Comparison of ENCODE assay signal across 8 cellular contexts in the genomic region with DNA sequence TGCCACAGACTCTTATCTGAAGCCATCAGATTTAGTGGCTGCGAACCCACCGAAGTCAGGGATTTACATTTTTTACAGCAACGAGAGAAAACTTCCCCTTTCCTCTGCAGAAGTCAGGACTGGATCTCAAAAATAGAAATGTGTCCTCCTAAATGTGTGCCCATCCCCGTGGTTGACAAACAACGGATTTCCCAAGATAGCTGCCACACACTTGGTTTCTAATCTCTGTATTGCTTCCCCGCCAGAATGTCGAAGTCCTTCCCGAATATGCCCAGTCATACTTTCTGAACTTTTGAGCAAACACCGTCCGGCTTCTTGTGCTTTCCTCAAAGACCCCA. TPM values are rescaled to one million over a fixed set of nuclear protein-coding genes. Genes with fewer than 3 reads are reported as not detected.
DNase-seq lines count a peak whose midpoint lies in the region; ATAC-seq, FAIRE-seq and TF ChIP-seq lines count a peak whose summit lies in the region.

No MANE protein-coding gene starts in this region.

- intact Hi-C loops in HepG2 (cut with micrococcal nuclease; ENCODE audit: unreplicated experiment): loop anchor here (2.0 kb wide), 1 partner anchor 50 kb away; no protein-coding TSS in a partner anchor
- intact Hi-C loops in right lobe of liver (cut with DNase I): no loop called here
- intact Hi-C loops in uterus (cut with DNase I; ENCODE audit: low total_unique reads): no loop called here

- TF ChIP-seq RAD21 in HepG2 (CRISPR knock-in tag; IDR thresholded peaks at IDR 0.05): no peak

- H3K27me3 Mint-ChIP-seq in activated naive CD8-positive, alpha-beta T cell treated with anti-CD3 and anti-CD28 coated beads for 36 hours: peaks cover 76% of the 10 kb centered on the region
- H3K27me3 Mint-ChIP-seq in mesothelial cell of epicardium (ENCODE audit: low read depth): peaks cover 89% of the 10 kb centered on the region

- peaks cover 14% of the 10 kb centered on the region for H3K4me1 Mint-ChIP-seq in activated naive CD8-positive, alpha-beta T cell treated with anti-CD3 and anti-CD28 coated beads for 36 hours
- H3K4me1 Mint-ChIP-seq in mesothelial cell of epicardium: peaks cover 16% of the 10 kb centered on the region

- TF ChIP-seq EP300 in HepG2 (IDR thresholded peaks at IDR 0.05; ENCODE audit: low read depth in 2 of 2, low read length in 2 of 2) (no peak), HepG2 (CRISPR knock-in tag; IDR thresholded peaks at IDR 0.05; ENCODE audit: borderline replicate concordance) (no peak)

- POLR2A ChIA-PET in HepG2 (lab: Yijun Ruan, JAX): no interaction called here

- H3K36me3 Mint-ChIP-seq in activated naive CD8-positive, alpha-beta T cell treated with anti-CD3 and anti-CD28 coated beads for 36 hours: no peaks in the 10 kb centered on the region
- no peaks in the 10 kb centered on the region for H3K36me3 Mint-ChIP-seq in mesothelial cell of epicardium

- FAIRE-seq in HepG2 (lab: Jason Lieb, UNC): no peak

- H3K27ac Mint-ChIP-seq in activated naive CD8-positive, alpha-beta T cell treated with anti-CD3 and anti-CD28 coated beads for 36 hours: no peak overlapping the region
- H3K27ac Mint-ChIP-seq in mesothelial cell of epicardium: no peak overlapping the region

- H2AFZ ChIP-seq in HepG2 (ENCODE audit: low read length): no peak overlapping the region

- no peak for TF ChIP-seq CTCF in HepG2 (CRISPR knock-in tag; IDR thresholded peaks at IDR 0.05)
- no peak for TF ChIP-seq CTCF in right lobe of liver (IDR thresholded peaks at IDR 0.05)
- no peak for TF ChIP-seq CTCF in mesothelial cell of epicardium (IDR thresholded peaks at IDR 0.05; ENCODE audit: unreplicated experiment)
- no peak for TF ChIP-seq CTCF in uterus (IDR thresholded peaks at IDR 0.05)

- 23% methylated on average over 10 of the region's 10 CpGs for WGBS in HepG2 (ENCODE audit: low lambda C conversion rate)
- WGBS in right lobe of liver (ENCODE audit: insufficient coverage, low coverage, low lambda C conversion rate, missing lambda C conversion rate): 3% methylated on average over 10 of the region's 10 CpGs

- no peaks in the 10 kb centered on the region for H3K9me3 Mint-ChIP-seq in activated naive CD8-positive, alpha-beta T cell treated with anti-CD3 and anti-CD28 coated beads for 36 hours
- H3K9me3 Mint-ChIP-seq in mesothelial cell of epicardium: no peaks in the 10 kb centered on the region

- H3K4me2 ChIP-seq in HepG2 (ENCODE audit: low read depth, low read length): no peak overlapping the region

- H3K9ac ChIP-seq in HepG2 (ENCODE audit: insufficient read depth, low read depth, low read length): no peak overlapping the region

- no peak for DNase-seq in HepG2 (ENCODE audit: low spot score)
- DNase-seq in right lobe of liver: no peak
- DNase-seq in activated naive CD8-positive, alpha-beta T cell treated with anti-CD3 and anti-CD28 coated beads for 36 hours: no peak
- DNase-seq in mesothelial cell of epicardium (ENCODE audit: low spot score in 2 of 2, unreplicated experiment in 2 of 2): no peak
- DNase-seq in uterus: no peak
- DNase-seq in activated CD4-positive, CD25-positive, alpha-beta regulatory T cell treated with anti-CD3 and anti-CD28 coated beads, Interleukin-2, amount 50 U/mL, for 72 hours: no peak

- peaks cover 5% of the 10 kb centered on the region; the same call in 1 of the 2 replicates for H3K4me1 ChIP-seq in HepG2 (ENCODE audit: insufficient read depth, low read length)
- peaks cover 0 to 10% (median 0%) of the 10 kb centered on the region in 4 donors for H3K4me1 ChIP-seq in right lobe of liver
- peaks cover 0 to 5% of the 10 kb centered on the region in 2 donors for H3K4me1 ChIP-seq in uterus

- no peak for TF ChIP-seq POLR2A in HepG2 (IDR thresholded peaks at IDR 0.05; ENCODE audit: insufficient read depth in 1 of 2, low read depth in 2 of 2, low read length in 2 of 2)
- no peak for TF ChIP-seq POLR2A in right lobe of liver (IDR thresholded peaks at IDR 0.05)
- TF ChIP-seq POLR2A in uterus (IDR thresholded peaks at IDR 0.05): no peak

- ATAC-seq in HepG2 (no peak), right lobe of liver (no peak), HG02938 (IDR thresholded peaks at IDR 0.05; ENCODE audit: unreplicated experiment) (no peak), GM21447 (IDR thresholded peaks at IDR 0.05; ENCODE audit: unreplicated experiment) (no peak)

- H3K9me3 ChIP-seq in HepG2 (ENCODE audit: low read length) (no peaks in the 10 kb centered on the region), right lobe of liver (no peaks in the 10 kb centered on the region), uterus (no peaks in the 10 kb centered on the region)

- in situ Hi-C loops in HepG2 (cut with HindIII; ENCODE audit: extremely low pct_ligation_motif_present, low pct_unique_long_range_greater_than_20kb): no loop called here

- H3K27me3 ChIP-seq in HepG2 (ENCODE audit: control insufficient read depth in 1 of 2, insufficient read depth in 2 of 2, low read length in 2 of 2) (peaks cover 2 to 45% of the 10 kb centered on the region in 2 experiments), right lobe of liver (peaks cover 0 to 9% of the 10 kb centered on the region in 2 donors), uterus (peaks cover 0 to 27% of the 10 kb centered on the region in 2 donors)

- CTCF ChIA-PET in HepG2 (lab: Yijun Ruan, JAX; ENCODE audit: low intra/inter-chr PET ratio, low total read pairs): no interaction called here

- no peaks in the 10 kb centered on the region for H3K36me3 ChIP-seq in HepG2 (replicated peaks in 1 of 2; ENCODE audit: control insufficient read depth in 1 of 2, insufficient read depth in 2 of 2, low read length in 2 of 2)
- no peaks in the 10 kb centered on the region for H3K36me3 ChIP-seq in right lobe of liver
- no peaks in the 10 kb centered on the region for H3K36me3 ChIP-seq in uterus

- H3K4me3 ChIP-seq in HepG2 (replicated peaks in 1 of 3; ENCODE audit: insufficient read depth in 1 of 3, low read depth in 2 of 3, low read length in 3 of 3) (0 out of 6 replicates have a peak overlapping the region, but pooled peaks of 1 of the 3 experiments have one; percentile 69), right lobe of liver (no peak overlapping the region), uterus (peak overlapping the region in 1 of 2 donors; percentile 44)

- no TSS peak for BruUV-seq in HepG2 (replicated peaks; lab: Mats Ljungman, UMichigan)

- H3K79me2 ChIP-seq in HepG2 (ENCODE audit: insufficient read depth, low read length): no peaks in the 10 kb centered on the region

- H3K27ac ChIP-seq in HepG2 (ENCODE audit: extremely low read length, insufficient read depth, low read length) (no peak overlapping the region), right lobe of liver (no peak overlapping the region), uterus (no peak overlapping the region)

- H3K4me3 Mint-ChIP-seq in activated naive CD8-positive, alpha-beta T cell treated with anti-CD3 and anti-CD28 coated beads for 36 hours: peak overlapping the region; percentile 72
- H3K4me3 Mint-ChIP-seq in mesothelial cell of epicardium: peak overlapping the region; percentile 63

- H4K20me1 ChIP-seq in HepG2 (ENCODE audit: insufficient read depth, low read length): no peaks in the 10 kb centered on the region

TF ChIP-seq in HepG2, 621 proteins besides CTCF, POLR2A, EP300 and RAD21:
- TF ChIP-seq RCOR2 (CRISPR knock-in tag; IDR thresholded peaks at IDR 0.05) (no peak), PHF8 (CRISPR knock-in tag; IDR thresholded peaks at IDR 0.05) (no peak), HNRNPH1 (optimal IDR thresholded peaks at IDR 0.05; ENCODE audit: low read depth, low read length) (no peak), NR2C2 (CRISPR knock-in tag; IDR thresholded peaks at IDR 0.05; ENCODE audit: borderline replicate concordance) (no peak), EZH2 (conservative IDR thresholded peaks at IDR 0.05; ENCODE audit: low read depth, low read length) (peak; percentile 82; the same call in 1 of the 2 replicates), ZNF225 (CRISPR knock-in tag; IDR thresholded peaks at IDR 0.05) (no peak), ZNF263 (CRISPR knock-in tag; IDR thresholded peaks at IDR 0.05) (no peak), NFE2L2 (IDR thresholded peaks at IDR 0.05; ENCODE audit: low read length) (peak; percentile 62; the same call in 1 of the 2 replicates), ZNF543 (CRISPR knock-in tag; IDR thresholded peaks at IDR 0.05) (no peak)
TF ChIP-seq in HepG2: peak in this region for 2.

RNA-seq across cellular contexts. Expression of a gene that starts 0.8 kb away (rescaled TPM):
- total RNA-seq in HepG2 (2016; rRNA removed; fragmentation: Illumina TruSeq; extraction: Trizol) (0.04 TPM in 1 of 2 replicates, not detected in the other), right lobe of liver (under 1 TPM in 4 of 6 experiments, not detected in 2; under 0.01 to 0.26 (median 0.09) TPM), mesothelial cell of epicardium (6.9 to 8.6 TPM (median 8.5 TPM) in 3 replicates), uterus (10 to 100 TPM in 1 of 4 donors, 1 to 10 TPM in 2, under 1 TPM in 1; 0.59 to 11.9 (median 2.4) TPM)
- total RNA-seq in HepG2 (2016; cell fraction: cytosol; rRNA removed; fragmentation: Illumina TruSeq; extraction: Trizol; ENCODE audit: low read depth): not detected in 2 replicates
- not detected in 2 replicates for total RNA-seq in HepG2 (2016; cell fraction: insoluble cytoplasmic fraction; rRNA removed; fragmentation: Illumina TruSeq; extraction: Trizol)
- total RNA-seq in HepG2 (2016; cell fraction: membrane; rRNA removed; fragmentation: Illumina TruSeq; extraction: Trizol): 0.03 TPM in 1 of 2 replicates, not detected in the other
- not detected in 2 replicates for total RNA-seq in HepG2 (2016; cell fraction: nucleus; rRNA removed; fragmentation: Illumina TruSeq; extraction: Trizol)
- polyA plus RNA-seq in HepG2 (2011; rRNA removed): not detected in 2 replicates
- 0.01 and 0.03 TPM in 2 replicates for polyA plus RNA-seq in HepG2 (2011; cell fraction: cytosol; rRNA removed)
- 0.02 and 0.06 TPM in 2 replicates for polyA plus RNA-seq in HepG2 (2011; cell fraction: nucleus; rRNA removed)
- not detected in 2 replicates for polyA plus RNA-seq in HepG2 (2012)
- not detected in 2 replicates for polyA plus RNA-seq in HepG2 (2016; cell fraction: cytosol; fragmentation: Illumina TruSeq; extraction: Trizol; ENCODE audit: low read depth)
- not detected in 2 replicates for polyA plus RNA-seq in HepG2 (2016; cell fraction: insoluble cytoplasmic fraction; fragmentation: Illumina TruSeq; extraction: Trizol; ENCODE audit: low read depth)
- not detected in 2 replicates for polyA plus RNA-seq in HepG2 (2016; cell fraction: membrane; fragmentation: Illumina TruSeq; extraction: Trizol; ENCODE audit: low read depth)
- 0.07 TPM in 1 of 2 replicates, not detected in the other for polyA plus RNA-seq in HepG2 (2016; cell fraction: nucleus; fragmentation: Illumina TruSeq; extraction: Trizol; ENCODE audit: insufficient read depth, low read depth)
- polyA minus RNA-seq in HepG2 (2011; rRNA and poly(A)+ RNA removed; ENCODE audit: low replicate concordance): 0.12 TPM in 1 of 2 replicates, not detected in the other
- not detected in 2 replicates for polyA minus RNA-seq in HepG2 (2011; cell fraction: cytosol; rRNA and poly(A)+ RNA removed)
- 0.12 TPM in 1 of 2 replicates, not detected in the other for polyA minus RNA-seq in HepG2 (2011; cell fraction: nucleus; rRNA and poly(A)+ RNA removed)
- under 1 TPM in 1 of 2 experiments, not detected in 1; 0.10 TPM for total RNA-seq in activated naive CD8-positive, alpha-beta T cell treated with anti-CD3 and anti-CD28 coated beads for 36 hours
